ENCODE assay signal across 19 cellular contexts in genomic region chr11:9672288-9672916, GRCh38. TPM values are rescaled to one million over a fixed set of nuclear protein-coding genes. Genes with fewer than 3 reads are reported as not detected.
DNase-seq lines count a peak whose midpoint lies in the region; ATAC-seq and TF ChIP-seq lines count a peak whose summit lies in the region.
"Had no signal": no experiment of that assay in that cellular context is flagged by ENCODE, and none has a peak within 500 bp of the region (broad histone marks: within the 10 kb centered on the region; RNA-seq: fewer than 3 reads in every experiment).

No MANE protein-coding gene starts in this region.

- no peak overlapping the region for H3K9ac ChIP-seq in IMR-90 (ENCODE audit: low read depth, low read length)
- no peak overlapping the region for H3K9ac ChIP-seq in trophoblast cell (ENCODE audit: low read length)

- TF ChIP-seq CTCF in IMR-90 (conservative IDR thresholded peaks at IDR 0.05; ENCODE audit: low read depth, low read length) = no peak
- no peak for TF ChIP-seq CTCF in GM13977 (IDR thresholded peaks at IDR 0.05; ENCODE audit: extremely low read depth, insufficient read depth, missing control alignments)
- TF ChIP-seq CTCF in BE2C (IDR thresholded peaks at IDR 0.05; ENCODE audit: low read depth, low read length) = no peak

- H2BK5ac ChIP-seq in IMR-90 (ENCODE audit: low read depth, low read length, poor library complexity, severe bottlenecking) (peak overlapping the region; percentile 49), trophoblast cell (ENCODE audit: low read depth, low read length, poor library complexity) (no peak overlapping the region)

- CTCF ChIA-PET in activated naive CD4-positive, alpha-beta T cell treated with anti-CD3 and anti-CD28 coated beads for 36 hours (lab: Charles Lee) = interaction anchor here (0.7 kb wide), 1 partner anchor 9 kb away, joined by 3 read pairs; no protein-coding TSS in a partner anchor
- CTCF ChIA-PET in IMR-90 (lab: Yijun Ruan, JAX) = no interaction called here
- CTCF ChIA-PET in activated CD8-positive, alpha-beta T cell treated with anti-CD3 and anti-CD28 coated beads, Interleukin-2, amount 10 ng/mL, durations not matched to agents 7 days and 5 days (lab: Charles Lee) = interaction anchor here (1.7 kb wide), 1 partner anchor 76 kb away, joined by 9 read pairs; no protein-coding TSS in a partner anchor

- H3K9me3 ChIP-seq in IMR-90 (ENCODE audit: control insufficient read depth, insufficient read depth, low read length) (no peaks in the 10 kb centered on the region), trophoblast cell (ENCODE audit: insufficient read depth, low read depth, low read length) (no peaks in the 10 kb centered on the region), BE2C (no peaks in the 10 kb centered on the region)
- H3K9me3 ChIP-seq: MG63, SJCRH30 had no signal

- no peak overlapping the region for H3K4me2 ChIP-seq in IMR-90 (ENCODE audit: low read depth, low read length)
- H3K4me2 ChIP-seq in trophoblast cell (ENCODE audit: low read length) = no peak overlapping the region

- no peak overlapping the region for H4K12ac ChIP-seq in trophoblast cell (ENCODE audit: low read depth, low read length)

- in situ Hi-C loops in IMR-90 (cut with MboI; ENCODE audit: low sequenced_read_pairs) = no loop called here
- in situ Hi-C loops in GM13977 (cut with MboI; ENCODE audit: low pct_unique_long_range_greater_than_20kb, low sequenced_read_pairs, unreplicated experiment) = no loop called here

- H3K27me3 ChIP-seq in IMR-90 (ENCODE audit: control insufficient read depth, insufficient read depth, low read length) (no peaks in the 10 kb centered on the region), trophoblast cell (ENCODE audit: insufficient read depth, low read length) (no peaks in the 10 kb centered on the region), BE2C (no peaks in the 10 kb centered on the region)
- H3K27me3 ChIP-seq: MG63, SJCRH30 had no signal

- H3K9me3 Mint-ChIP-seq in activated naive CD4-positive, alpha-beta T cell treated with anti-CD3 and anti-CD28 coated beads, Interleukin-2, amount 50 U/mL, for 72 hours = peaks cover 0 to 1% of the 10 kb centered on the region in 2 donors
- H3K9me3 Mint-ChIP-seq in activated naive CD4-positive, alpha-beta T cell treated with anti-CD3 and anti-CD28 coated beads for 36 hours = no peaks in the 10 kb centered on the region
- H3K9me3 Mint-ChIP-seq in activated CD8-positive, alpha-beta T cell treated with anti-CD3 and anti-CD28 coated beads, Interleukin-2, amount 10 ng/mL, durations not matched to agents 7 days and 5 days (ENCODE audit: insufficient read depth) = no peaks in the 10 kb centered on the region
- H3K9me3 Mint-ChIP-seq: CD4-positive, alpha-beta T cell had no signal

- no peak overlapping the region for H2BK20ac ChIP-seq in IMR-90 (ENCODE audit: low read depth, low read length)

- H3K4me3 Mint-ChIP-seq in activated naive CD4-positive, alpha-beta T cell treated with anti-CD3 and anti-CD28 coated beads for 36 hours = no peak overlapping the region
- no peak overlapping the region for H3K4me3 Mint-ChIP-seq in activated CD8-positive, alpha-beta T cell treated with anti-CD3 and anti-CD28 coated beads, Interleukin-2, amount 10 ng/mL, durations not matched to agents 7 days and 5 days
- H3K4me3 Mint-ChIP-seq: CD4-positive, alpha-beta T cell had no signal

- no peak overlapping the region for H3K27ac ChIP-seq in IMR-90 (ENCODE audit: insufficient read depth, low read length)
- H3K27ac ChIP-seq in trophoblast cell (ENCODE audit: low read depth, low read length) = no peak overlapping the region
- H3K27ac ChIP-seq: SJCRH30 had no signal

- no peak for TF ChIP-seq RAD21 in IMR-90 (IDR thresholded peaks at IDR 0.05; ENCODE audit: low read length)

- H3K14ac ChIP-seq in IMR-90 (replicated peaks; ENCODE audit: low read depth, low read length) (no peak overlapping the region; the same call in 1 of the 2 replicates), trophoblast cell (ENCODE audit: low read length) (no peak overlapping the region)

- TF ChIP-seq POLR2A in IMR-90 (IDR thresholded peaks at IDR 0.05; ENCODE audit: low read depth, low read length) = no peak

- H3K4me3 ChIP-seq in IMR-90 (ENCODE audit: insufficient read depth, low read depth, low read length) (no peak overlapping the region), trophoblast cell (ENCODE audit: low read depth, low read length) (no peak overlapping the region), BE2C (ENCODE audit: low read depth, low read length) (no peak overlapping the region)
- H3K4me3 ChIP-seq: MG63, SJCRH30 had no signal

- no peak overlapping the region for H3K18ac ChIP-seq in IMR-90 (ENCODE audit: low read depth, low read length)
- H3K18ac ChIP-seq in trophoblast cell (ENCODE audit: low read length) = no peak overlapping the region

- H3K27ac Mint-ChIP-seq in activated naive CD4-positive, alpha-beta T cell treated with anti-CD3 and anti-CD28 coated beads, Interleukin-2, amount 50 U/mL, for 72 hours = no peak overlapping the region
- H3K27ac Mint-ChIP-seq in activated naive CD4-positive, alpha-beta T cell treated with anti-CD3 and anti-CD28 coated beads for 36 hours = no peak overlapping the region
- no peak overlapping the region for H3K27ac Mint-ChIP-seq in activated CD8-positive, alpha-beta T cell treated with anti-CD3 and anti-CD28 coated beads, Interleukin-2, amount 10 ng/mL, durations not matched to agents 7 days and 5 days
- H3K27ac Mint-ChIP-seq: CD4-positive, alpha-beta T cell had no signal

- no peak overlapping the region for H2AFZ ChIP-seq in IMR-90 (replicated peaks; ENCODE audit: low read length, poor library complexity)
- H2AFZ ChIP-seq in trophoblast cell (ENCODE audit: insufficient read depth, low read length, poor library complexity) = no peak overlapping the region

- H2BK15ac ChIP-seq in IMR-90 (ENCODE audit: low read depth, low read length) = no peak overlapping the region

- no peaks in the 10 kb centered on the region for H3K27me3 Mint-ChIP-seq in activated naive CD4-positive, alpha-beta T cell treated with anti-CD3 and anti-CD28 coated beads for 36 hours (ENCODE audit: low read depth)
- peaks cover 2% of the 10 kb centered on the region for H3K27me3 Mint-ChIP-seq in activated CD8-positive, alpha-beta T cell treated with anti-CD3 and anti-CD28 coated beads, Interleukin-2, amount 10 ng/mL, durations not matched to agents 7 days and 5 days (ENCODE audit: low read depth)
- H3K27me3 Mint-ChIP-seq: CD4-positive, alpha-beta T cell had no signal

- intact Hi-C loops in activated naive CD4-positive, alpha-beta T cell treated with anti-CD3 and anti-CD28 coated beads for 36 hours (cut with micrococcal nuclease) = no loop called here
- intact Hi-C loops in IMR-90 (cut with micrococcal nuclease) = no loop called here

- H4K91ac ChIP-seq in IMR-90 (ENCODE audit: insufficient read depth, low read depth, low read length) (no peak overlapping the region), trophoblast cell (ENCODE audit: low read depth, low read length) (no peak overlapping the region)

- no peak overlapping the region for H2BK12ac ChIP-seq in trophoblast cell (ENCODE audit: low read length)

- H3K79me1 ChIP-seq in IMR-90 (ENCODE audit: low read depth in 1 of 2, low read length in 2 of 2) = peaks cover 26 to 70% of the 10 kb centered on the region in 2 experiments
- H3K79me1 ChIP-seq in trophoblast cell (ENCODE audit: low read length) = no peaks in the 10 kb centered on the region

- dilution Hi-C loops in IMR-90 (cut with HindIII; ENCODE audit: low sequenced_read_pairs, unreplicated experiment) = no loop called here

- no peaks in the 10 kb centered on the region; the same call in 1 of the 2 replicates for H3K36me3 ChIP-seq in IMR-90 (ENCODE audit: control insufficient read depth, insufficient read depth, low read length)
- H3K36me3 ChIP-seq in trophoblast cell (ENCODE audit: control insufficient read depth in 1 of 2, insufficient read depth in 2 of 2, low read length in 2 of 2) = peaks cover 0 to 3% of the 10 kb centered on the region in 2 experiments
- H3K36me3 ChIP-seq in BE2C = no peaks in the 10 kb centered on the region

- no peak overlapping the region for H4K5ac ChIP-seq in IMR-90 (ENCODE audit: low read depth, low read length)

- no peaks in the 10 kb centered on the region for H3K79me2 ChIP-seq in trophoblast cell (ENCODE audit: control insufficient read depth, insufficient read depth, low read length, poor library complexity)

- peaks cover 9% of the 10 kb centered on the region for H3K9me1 ChIP-seq in IMR-90 (ENCODE audit: insufficient read depth, low read length)

- no peak for DNase-seq in activated naive CD4-positive, alpha-beta T cell treated with anti-CD3 and anti-CD28 coated beads, Interleukin-2, amount 50 U/mL, for 72 hours (ENCODE audit: low spot score in 2 of 2)
- no peak for DNase-seq in activated naive CD4-positive, alpha-beta T cell treated with anti-CD3 and anti-CD28 coated beads for 36 hours
- DNase-seq in IMR-90 (peak; percentile 54), trophoblast cell (peak; percentile 29 to 56), GM13977 (ENCODE audit: low spot score) (no peak), BE2C (no peak)
- peak; percentile 25 for DNase-seq in activated CD8-positive, alpha-beta T cell treated with anti-CD3 and anti-CD28 coated beads, Interleukin-2, amount 10 ng/mL, durations not matched to agents 7 days and 5 days
- DNase-seq: Calu3; CD4-positive, alpha-beta T cell; GDM1; GOT3; KBM-7; MG63; NCI-H1105 treated with DMSO at 0.1 percent for 48 hours; NCI-H2029; NCI-H510A treated with DMSO at 0.1 percent for 48 hours; RPMI8226; SJCRH30 had no signal

- H4K20me1 ChIP-seq in IMR-90 (ENCODE audit: insufficient read depth, low read length) = peaks cover 41% of the 10 kb centered on the region; the same call in 1 of the 2 replicates

- H3K4ac ChIP-seq in IMR-90 (ENCODE audit: low read depth, low read length) (no peak overlapping the region), trophoblast cell (ENCODE audit: low read depth, low read length) (no peak overlapping the region)

- peaks cover 3% of the 10 kb centered on the region for H3K4me1 Mint-ChIP-seq in activated naive CD4-positive, alpha-beta T cell treated with anti-CD3 and anti-CD28 coated beads for 36 hours (ENCODE audit: low read depth)
- H3K4me1 Mint-ChIP-seq in activated CD8-positive, alpha-beta T cell treated with anti-CD3 and anti-CD28 coated beads, Interleukin-2, amount 10 ng/mL, durations not matched to agents 7 days and 5 days (ENCODE audit: low read depth) = no peaks in the 10 kb centered on the region

- ATAC-seq in activated naive CD4-positive, alpha-beta T cell treated with anti-CD3 and anti-CD28 coated beads, Interleukin-2, amount 50 U/mL, for 72 hours = peak; percentile 65 to 67
- ATAC-seq in IMR-90 (ENCODE audit: low read depth) = peak; percentile 76
- ATAC-seq in activated CD8-positive, alpha-beta T cell treated with anti-CD3 and anti-CD28 coated beads, Interleukin-2, amount 10 ng/mL, durations not matched to agents 7 days and 5 days = peak; percentile 42
- no peak for ATAC-seq in HG03108 (IDR thresholded peaks at IDR 0.05; ENCODE audit: unreplicated experiment)

- H2AK5ac ChIP-seq in IMR-90 (ENCODE audit: low read depth, low read length) = no peak overlapping the region
- no peak overlapping the region for H2AK5ac ChIP-seq in trophoblast cell (ENCODE audit: low read length)

- H4K8ac ChIP-seq in IMR-90 (ENCODE audit: low read depth in 2 of 2, low read length in 2 of 2) = 0 out of 4 replicates have a peak overlapping the region, but pooled peaks of 1 of the 2 experiments have one; percentile 37
- H4K8ac ChIP-seq in trophoblast cell (ENCODE audit: low read depth, low read length) = no peak overlapping the region

- no TSS peak for BruUV-seq in IMR-90 (replicated peaks; lab: Mats Ljungman, UMichigan)

- no peak overlapping the region for H3K56ac ChIP-seq in IMR-90 (ENCODE audit: extremely low read depth, insufficient read depth, low read length)

- H3K23ac ChIP-seq in IMR-90 (ENCODE audit: low read depth, low read length) = no peak overlapping the region
- no peak overlapping the region for H3K23ac ChIP-seq in trophoblast cell (ENCODE audit: low read length)

- H2AK9ac ChIP-seq in IMR-90 (replicated peaks; ENCODE audit: low read depth, low read length, poor library complexity) = no peak overlapping the region

- POLR2A ChIA-PET in IMR-90 (lab: Charles Lee; ENCODE audit: unreplicated experiment) = no interaction called here
- POLR2A ChIA-PET in activated CD8-positive, alpha-beta T cell treated with anti-CD3 and anti-CD28 coated beads, Interleukin-2, amount 10 ng/mL, durations not matched to agents 7 days and 5 days (lab: Charles Lee) = interaction anchor here (0.6 kb wide), 2 partner anchors 95 to 113 kb away, joined by 3 read pairs; no protein-coding TSS in a partner anchor

- H3K4me1 ChIP-seq in IMR-90 (ENCODE audit: control insufficient read depth, insufficient read depth, low read length) (peaks cover 6% of the 10 kb centered on the region), trophoblast cell (ENCODE audit: control insufficient read depth in 1 of 2, insufficient read depth in 2 of 2, low read length in 2 of 2) (no peaks in the 10 kb centered on the region), BE2C (no peaks in the 10 kb centered on the region)
- H3K4me1 ChIP-seq: SJCRH30 had no signal

- H2BK120ac ChIP-seq in IMR-90 (ENCODE audit: low read depth, low read length) (no peak overlapping the region), trophoblast cell (ENCODE audit: insufficient read depth, low read length, poor library complexity) (no peak overlapping the region)

- no CpG with 5 or more reads among the region's 3 CpGs for WGBS in IMR-90 (ENCODE audit: extremely low coverage in 2 of 2, insufficient read length in 1 of 2), 2 experiments
- WGBS in trophoblast cell (ENCODE audit: extremely low coverage, insufficient coverage, insufficient read length) = no CpG with 5 or more reads among the region's 3 CpGs

- H3K36me3 Mint-ChIP-seq in activated naive CD4-positive, alpha-beta T cell treated with anti-CD3 and anti-CD28 coated beads, Interleukin-2, amount 50 U/mL, for 72 hours = peaks cover 0 to 2% of the 10 kb centered on the region in 2 donors
- no peaks in the 10 kb centered on the region for H3K36me3 Mint-ChIP-seq in activated naive CD4-positive, alpha-beta T cell treated with anti-CD3 and anti-CD28 coated beads for 36 hours (ENCODE audit: low read depth)
- H3K36me3 Mint-ChIP-seq in activated CD8-positive, alpha-beta T cell treated with anti-CD3 and anti-CD28 coated beads, Interleukin-2, amount 10 ng/mL, durations not matched to agents 7 days and 5 days (ENCODE audit: low read depth) = peaks cover 3% of the 10 kb centered on the region

RNA-seq across cellular contexts. Expression of gene SWAP70, which starts 8.5 kb away (rescaled TPM):
- total RNA-seq in activated naive CD4-positive, alpha-beta T cell treated with anti-CD3 and anti-CD28 coated beads, Interleukin-2, amount 50 U/mL, for 72 hours = 1 to 10 TPM; 4.1 to 9.2 TPM
- total RNA-seq in activated naive CD4-positive, alpha-beta T cell treated with anti-CD3 and anti-CD28 coated beads for 36 hours = 1 to 10 TPM; 8.2 to 9.5 TPM
- total RNA-seq in IMR-90 (2012; rRNA removed) = 19.9 and 28.9 TPM in 2 replicates
- 12.6 and 15.5 TPM in 2 replicates for polyA plus RNA-seq in IMR-90 (2012; rRNA removed)
- polyA plus RNA-seq in IMR-90 (2012; cell fraction: cytosol; rRNA removed) = 4.8 and 7.0 TPM in 2 replicates
- 2.0 and 11.4 TPM in 2 replicates for polyA plus RNA-seq in IMR-90 (2012; cell fraction: nucleus; rRNA removed; ENCODE audit: low replicate concordance)
- 10 to 100 TPM; 11.5 to 13.3 TPM for total RNA-seq in activated CD8-positive, alpha-beta T cell treated with anti-CD3 and anti-CD28 coated beads, Interleukin-2, amount 10 ng/mL, durations not matched to agents 7 days and 5 days
- polyA plus RNA-seq in trophoblast cell (2013) = 70.7 and 73.1 TPM in 2 replicates
- 6.5 TPM for polyA plus RNA-seq in BE2C (2012; ENCODE audit: insufficient read depth, insufficient read length, low read depth)

Comparison
In these comparisons a context has a peak if more than half of its experiments do, and no peak if none do; other contexts are left out.
1. DNase-seq: peak in IMR-90 (single experiment), activated CD8-positive, alpha-beta T cell treated with anti-CD3 and anti-CD28 coated beads, Interleukin-2, amount 10 ng/mL, durations not matched to agents 7 days and 5 days (single experiment) and trophoblast cell (2 of 2); none in activated naive CD4-positive, alpha-beta T cell treated with anti-CD3 and anti-CD28 coated beads, Interleukin-2, amount 50 U/mL, for 72 hours (0 of 2), activated naive CD4-positive, alpha-beta T cell treated with anti-CD3 and anti-CD28 coated beads for 36 hours (single experiment), GM13977 (single experiment) and BE2C (single experiment).